5 cellular contexts compared by ENCODE assay signal in the genomic region with DNA sequence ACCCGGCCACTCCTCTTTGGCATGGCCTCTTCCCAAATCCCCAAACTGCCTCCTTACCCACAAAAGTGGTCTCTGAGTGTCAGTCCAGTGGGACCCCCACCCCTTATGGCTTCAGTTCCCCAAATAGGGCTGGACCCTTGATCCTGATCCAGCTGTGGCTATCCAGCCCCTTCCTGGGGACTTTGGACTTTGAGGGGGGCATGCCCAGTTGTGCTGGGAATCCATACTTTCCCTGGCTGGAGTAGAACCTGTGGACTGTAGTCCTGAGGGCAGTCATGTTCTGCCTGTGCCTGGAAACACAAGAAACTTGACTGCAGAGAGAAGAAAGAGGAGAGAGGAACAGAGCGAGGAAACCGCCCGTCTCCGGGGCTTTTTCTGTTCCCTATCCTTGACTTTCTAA. TPM values are rescaled to one million over a fixed set of nuclear protein-coding genes. Genes with fewer than 3 reads are reported as not detected.
"Had no signal": no experiment of that assay in that cellular context is flagged by ENCODE, and none has a peak within 500 bp of the region (broad histone marks: within the 10 kb centered on the region; RNA-seq: fewer than 3 reads in every experiment).

No MANE protein-coding gene starts in this region.

RNA-seq across cellular contexts. Expression of a gene that starts 1.1 kb away (rescaled TPM):
- total RNA-seq: occipital lobe, pulmonary artery endothelial cell, smooth muscle cell, urinary bladder had no signal
- polyA plus RNA-seq: naive thymus-derived CD4-positive, alpha-beta T cell; smooth muscle cell had no signal

RNA-seq across cellular contexts. Expression of a gene that starts 55.3 kb away (rescaled TPM):
- polyA plus RNA-seq: naive thymus-derived CD4-positive, alpha-beta T cell had no signal
